ENCODE assay signal across 19 cellular contexts in genomic region chr7:69433086-69433485, GRCh38.
"Had no signal": no experiment of that assay in that cellular context is flagged by ENCODE, and none has a peak within 500 bp of the region (broad histone marks: within the 10 kb centered on the region; RNA-seq: fewer than 3 reads in every experiment).

No MANE protein-coding gene starts in this region.

- FAIRE-seq: RCC 7860 had no signal

- ATAC-seq: SK-N-SH treated with all-trans-retinoic acid at 6 μM for 48 hours had no signal

- H3K4me1 ChIP-seq: SJCRH30 had no signal

- DNase-seq: KBM-7, MG63, NCI-H1092 treated with DMSO at 0.1 percent for 48 hours, NCI-H1436, NCI-H187, NCI-H2029, NCI-H2081 treated with DMSO at 0.1 percent for 48 hours, NCI-H2171, NCI-H226, NCI-H446, NCI-H510A, NCI-H524 treated with DMSO at 0.1 percent for 48 hours, NCI-H69, NCI-H774, RPMI8226, SHP77, SJCRH30 had no signal

- H3K27me3 ChIP-seq: MG63, SJCRH30 had no signal

- H3K9me3 ChIP-seq: MG63, SJCRH30 had no signal

- H3K27ac ChIP-seq: SJCRH30 had no signal

- H3K4me3 ChIP-seq: MG63, SJCRH30 had no signal

- H3K36me3 ChIP-seq: MG63, SJCRH30 had no signal
